ENCODE assay signal across 26 cellular contexts in the genomic region with DNA sequence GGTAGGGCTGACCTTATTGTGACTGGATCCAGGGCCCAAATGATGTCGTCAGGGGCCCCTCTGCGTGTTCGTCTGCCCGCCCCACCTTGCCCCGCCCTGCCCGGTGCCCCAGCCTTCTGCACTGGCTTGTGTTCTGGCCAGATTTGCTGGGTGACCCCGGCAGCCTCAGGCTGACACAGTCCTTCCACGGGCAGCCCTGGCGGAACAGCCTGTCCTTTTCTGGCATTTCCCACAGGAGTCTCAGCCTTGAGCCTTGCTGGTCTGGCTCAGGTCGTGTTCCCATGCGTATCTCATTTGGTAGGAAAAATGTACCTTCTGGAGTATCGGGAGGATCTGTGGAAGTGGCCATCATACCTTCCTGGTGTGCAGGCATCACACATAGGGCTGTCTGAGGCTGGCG. TPM values are rescaled to one million over a fixed set of nuclear protein-coding genes. Genes with fewer than 3 reads are reported as not detected.
DNase-seq lines count a peak whose midpoint lies in the region; TF ChIP-seq lines count a peak whose summit lies in the region.
"Had no signal": no experiment of that assay in that cellular context is flagged by ENCODE, and none has a peak within 500 bp of the region (broad histone marks: within the 10 kb centered on the region; RNA-seq: fewer than 3 reads in every experiment).

No MANE protein-coding gene starts in this region.

- H3K36me3 ChIP-seq in prostate gland: peaks cover 9 to 10% of the 10 kb centered on the region in 2 donors
- peaks cover 0 to 19% (median 6%) of the 10 kb centered on the region in 4 donors for H3K36me3 ChIP-seq in transverse colon
- peaks cover 43 to 100% (median 44%) of the 10 kb centered on the region in 3 donors for H3K36me3 ChIP-seq in esophagus squamous epithelium
- H3K36me3 ChIP-seq in ascending aorta: peaks cover 79 to 89% of the 10 kb centered on the region in 2 donors

- H3K4me3 Mint-ChIP-seq in chondrocyte (ENCODE audit: unreplicated experiment): no peak overlapping the region
- H3K4me3 Mint-ChIP-seq: CD4-positive, alpha-beta memory T cell; GM23338; H9; HFFc6 had no signal

- CTCF ChIA-PET in RWPE1 (lab: Yijun Ruan, JAX): no interaction called here

- H3K9me3 ChIP-seq in prostate gland: no peaks in the 10 kb centered on the region
- no peaks in the 10 kb centered on the region for H3K9me3 ChIP-seq in transverse colon
- no peaks in the 10 kb centered on the region for H3K9me3 ChIP-seq in esophagus squamous epithelium
- no peaks in the 10 kb centered on the region for H3K9me3 ChIP-seq in ascending aorta
- H3K9me3 ChIP-seq: SJCRH30 had no signal

- intact Hi-C loops in prostate gland (cut with DNase I) (no loop called here), transverse colon (cut with DNase I; ENCODE audit: low total_unique reads) (no loop called here), esophagus squamous epithelium (cut with DNase I) (no loop called here), ascending aorta (cut with DNase I) (no loop called here)

- no peak for DNase-seq in RWPE1 (ENCODE audit: low spot score)
- DNase-seq in chondrocyte (ENCODE audit: low spot score): peak; percentile 64
- DNase-seq in prostate gland (ENCODE audit: low spot score): no peak
- DNase-seq in transverse colon: no peak
- DNase-seq in GDM1 (lab: John Stamatoyannopoulos, UW): no peak
- no peak for DNase-seq in esophagus squamous epithelium (lab: John Stamatoyannopoulos, UW)
- DNase-seq in ascending aorta (ENCODE audit: low spot score in 2 of 2): no peak
- DNase-seq: CD4-positive, alpha-beta memory T cell; COR-L47; GF-D8; H9; HFFc6; KBM-7; MV-4-11; NCI-H1105; NCI-H1436 treated with DMSO at 0.1 percent for 48 hours; NCI-H1930; NCI-H2107; NCI-H446 treated with DMSO at 0.1 percent for 48 hours; NCI-H526 treated with DMSO at 0.1 percent for 48 hours; SJCRH30 had no signal

- H3K4me3 ChIP-seq in prostate gland (no peak overlapping the region), transverse colon (no peak overlapping the region), esophagus squamous epithelium (no peak overlapping the region), ascending aorta (no peak overlapping the region)
- H3K4me3 ChIP-seq: GM23338, SJCRH30 had no signal

- no peaks in the 10 kb centered on the region for H3K4me1 Mint-ChIP-seq in chondrocyte (ENCODE audit: low read depth)
- H3K4me1 Mint-ChIP-seq: CD4-positive, alpha-beta memory T cell; GM23338; H9 had no signal

- in situ Hi-C loops in transverse colon (cut with MboI; ENCODE audit: low pct_ligation_motif_present in 1 of 4, low pct_unique_long_range_greater_than_20kb in 1 of 4, low sequenced_read_pairs in 3 of 4): no loop called here

- H3K36me3 Mint-ChIP-seq in chondrocyte (ENCODE audit: low read depth): peaks cover 19% of the 10 kb centered on the region

- no peaks in the 10 kb centered on the region for H3K9me3 Mint-ChIP-seq in chondrocyte (ENCODE audit: low read depth)
- H3K9me3 Mint-ChIP-seq: GM23338, H9, HFFc6 had no signal

- H3K27ac ChIP-seq in RWPE1 (0 out of 2 replicates have a peak overlapping the region, but pooled peaks have one; percentile 6), prostate gland (peak overlapping the region; percentile 15 to 56), transverse colon (peak overlapping the region; percentile 52 to 83 (median 70)), esophagus squamous epithelium (no peak overlapping the region), ascending aorta (no peak overlapping the region)
- H3K27ac ChIP-seq: SJCRH30 had no signal

- no peak for TF ChIP-seq EP300 in transverse colon (IDR thresholded peaks at IDR 0.05; ENCODE audit: low read depth)

- POLR2A ChIA-PET in RWPE1 (lab: Yijun Ruan, JAX; ENCODE audit: low non-redundant PET): no interaction called here

- WGBS in prostate gland: 76% methylated on average over 13 of the region's 13 CpGs
- WGBS in transverse colon (ENCODE audit: low coverage in 1 of 2), 2 donors: 83 to 93% methylated on average over 1 to 13 of the region's 13 CpGs
- WGBS in esophagus squamous epithelium, 2 donors: 83% methylated on average over 1 of the region's 13 CpGs; no CpG with 5 or more reads in 1 of the 2 donors

- no peak for TF ChIP-seq POLR2A in prostate gland (IDR thresholded peaks at IDR 0.05)
- no peak for TF ChIP-seq POLR2A in transverse colon (IDR thresholded peaks at IDR 0.05)
- TF ChIP-seq POLR2A in esophagus squamous epithelium (IDR thresholded peaks at IDR 0.05): no peak

- H3K4me1 ChIP-seq in prostate gland (replicated peaks) (no peaks in the 10 kb centered on the region), transverse colon (no peaks in the 10 kb centered on the region), esophagus squamous epithelium (no peaks in the 10 kb centered on the region), ascending aorta (no peaks in the 10 kb centered on the region)
- H3K4me1 ChIP-seq: SJCRH30 had no signal

- H3K27me3 Mint-ChIP-seq in chondrocyte (ENCODE audit: low read depth): no peaks in the 10 kb centered on the region
- H3K27me3 Mint-ChIP-seq: CD4-positive, alpha-beta memory T cell had no signal

- H3K27me3 ChIP-seq in prostate gland (replicated peaks; ENCODE audit: insufficient read depth) (no peaks in the 10 kb centered on the region), transverse colon (no peaks in the 10 kb centered on the region), esophagus squamous epithelium (no peaks in the 10 kb centered on the region), ascending aorta (no peaks in the 10 kb centered on the region)
- H3K27me3 ChIP-seq: SJCRH30 had no signal

- H3K27ac Mint-ChIP-seq in chondrocyte (ENCODE audit: unreplicated experiment): no peak overlapping the region
- H3K27ac Mint-ChIP-seq: GM23338, H9, HFFc6 had no signal

- TF ChIP-seq CTCF in RWPE1 (conservative IDR thresholded peaks at IDR 0.05; ENCODE audit: low read depth) (no peak), chondrocyte (IDR thresholded peaks at IDR 0.05) (no peak), prostate gland (IDR thresholded peaks at IDR 0.05) (no peak), transverse colon (IDR thresholded peaks at IDR 0.05) (no peak), esophagus squamous epithelium (IDR thresholded peaks at IDR 0.05) (no peak), ascending aorta (IDR thresholded peaks at IDR 0.05) (no peak)

RNA-seq across cellular contexts. Expression of a gene that starts 31.0 kb away (rescaled TPM):
- total RNA-seq in chondrocyte (17.4 to 21.4 TPM (median 18.1 TPM) in 3 replicates), prostate gland (10 to 100 TPM; 17.3 to 34.0 TPM), transverse colon (100 to 1,000 TPM in 2 of 4 donors, 10 to 100 TPM in 2; 25.2 to 195 (median 111) TPM), esophagus squamous epithelium (10 to 100 TPM in 3 of 4 donors, 1 to 10 TPM in 1; 9.7 to 15.3 (median 12.8) TPM), ascending aorta (52.0 TPM)

RNA-seq across cellular contexts. Expression of a gene that starts 31.0 kb away (rescaled TPM):
- total RNA-seq in chondrocyte: 31.5 to 41.4 TPM (median 36.9 TPM) in 3 replicates
- total RNA-seq in prostate gland: 10 to 100 TPM; 41.1 to 76.9 TPM
- total RNA-seq in transverse colon: 100 to 1,000 TPM in 1 of 4 donors, 10 to 100 TPM in 2, 1 to 10 TPM in 1; 9.0 to 121 (median 52.8) TPM
- total RNA-seq in esophagus squamous epithelium: 10 to 100 TPM; 39.7 to 81.5 (median 48.6) TPM
- 14.2 TPM for total RNA-seq in ascending aorta

RNA-seq across cellular contexts. Expression of a gene that starts 46.1 kb away (rescaled TPM):
- not detected in 3 replicates for total RNA-seq in chondrocyte
- not detected for total RNA-seq in prostate gland
- not detected for total RNA-seq in transverse colon
- total RNA-seq in esophagus squamous epithelium: not detected
- total RNA-seq in ascending aorta: not detected
- total RNA-seq: A673; CD4-positive, alpha-beta memory T cell; GM23338; H9; HFFc6; LHCN-M2; MCF 10A; OCI-LY7; SJCRH30 had no signal

Comparison
In these comparisons a context has a peak if more than half of its experiments do, and no peak if none do; other contexts are left out.
1. H3K27ac ChIP-seq: peak in RWPE1 (single experiment), prostate gland (2 of 2) and transverse colon (4 of 4); none in esophagus squamous epithelium (0 of 4) and ascending aorta (0 of 2).